In genomic region chr7:84144480-84144879, GRCh38 we compare ENCODE assay signal across 19 cellular contexts. TPM values are rescaled to one million over a fixed set of nuclear protein-coding genes. Genes with fewer than 3 reads are reported as not detected.
DNase-seq lines count a peak whose midpoint lies in the region; TF ChIP-seq lines count a peak whose summit lies in the region.
"Had no signal": no experiment of that assay in that cellular context is flagged by ENCODE, and none has a peak within 500 bp of the region (broad histone marks: within the 10 kb centered on the region; RNA-seq: fewer than 3 reads in every experiment).

No MANE protein-coding gene starts in this region.

- H3K9me3 ChIP-seq in HUES6 (ENCODE audit: control insufficient read depth, insufficient read depth, low read depth, low read length): no peaks in the 10 kb centered on the region
- H3K9me3 ChIP-seq: gastrocnemius medialis, MG63 had no signal

- H3K27ac ChIP-seq in ACC112 (ENCODE audit: low read depth, low read length) (no peak overlapping the region), HUES6 (ENCODE audit: low read depth, low read length) (peak overlapping the region; percentile 68)
- H3K27ac ChIP-seq: gastrocnemius medialis, skin epidermis had no signal

- TF ChIP-seq CTCF in choroid plexus epithelial cell (conservative IDR thresholded peaks at IDR 0.05; ENCODE audit: low read depth, low read length): no peak

- no peak overlapping the region for H3K9ac ChIP-seq in HUES6 (ENCODE audit: low read length)

- peaks cover 26% of the 10 kb centered on the region for H3K4me1 ChIP-seq in ACC112 (ENCODE audit: control insufficient read depth, insufficient read depth, low read length, unreplicated experiment)
- peaks cover 65% of the 10 kb centered on the region for H3K4me1 ChIP-seq in HUES6 (ENCODE audit: control insufficient read depth, insufficient read depth, low read length)
- H3K4me1 ChIP-seq: gastrocnemius medialis had no signal

- H3K36me3 ChIP-seq in ACC112 (ENCODE audit: insufficient read depth, low read length) (peaks cover under 1% of the 10 kb centered on the region; the same call in 1 of the 2 replicates), HUES6 (ENCODE audit: control insufficient read depth, insufficient read depth, low read length) (no peaks in the 10 kb centered on the region)
- H3K36me3 ChIP-seq: gastrocnemius medialis had no signal

- H3K27me3 ChIP-seq in ACC112 (ENCODE audit: insufficient read depth, low read length) (no peaks in the 10 kb centered on the region), HUES6 (ENCODE audit: control insufficient read depth, insufficient read depth, low read length) (no peaks in the 10 kb centered on the region)
- H3K27me3 ChIP-seq: gastrocnemius medialis, MG63 had no signal

- no peak overlapping the region for H3K4me3 ChIP-seq in ACC112 (ENCODE audit: low read depth, low read length)
- peak overlapping the region; percentile 17; the same call in 1 of the 2 replicates for H3K4me3 ChIP-seq in HUES6 (ENCODE audit: low read depth, low read length)
- H3K4me3 ChIP-seq in choroid plexus epithelial cell (ENCODE audit: low read depth, low read length): no peak overlapping the region
- H3K4me3 ChIP-seq: gastrocnemius medialis, GM12878, MG63, skin epidermis had no signal

- no peaks in the 10 kb centered on the region for H3K79me2 ChIP-seq in ACC112 (ENCODE audit: control insufficient read depth, insufficient read depth, low read length, unreplicated experiment)

- DNase-seq in choroid plexus epithelial cell (ENCODE audit: low read depth) (peak; percentile 41), lung microvascular endothelial cell (ENCODE audit: low read depth in 2 of 2) (peak; percentile 38 to 44), COR-L47 (lab: John Stamatoyannopoulos, UW) (no peak), A172 (ENCODE audit: low spot score) (no peak)
- no peak for DNase-seq in stimulated activated CD4-positive, alpha-beta T cell treated with anti-CD3 and anti-CD28 coated beads, Interleukin-2, amount 100 ng/mL, for 48 hours
- no peak for DNase-seq in activated naive CD4-positive, alpha-beta T cell treated with Interleukin-2 at 50 U/mL for 16 hours
- DNase-seq: activated CD4-positive, alpha-beta T cell treated with anti-CD3 and anti-CD28 coated beads, Interleukin-2, amount 50 U/mL, for 48 hours; activated T-cell treated with anti-CD3 and anti-CD28 coated beads, Interleukin-2, amount 50 U/mL, for 24 hours; gastrocnemius medialis; GDM1; left ventricle myocardium superior; MG63; NCI-H1694; NCI-H345; stimulated activated CD4-positive, alpha-beta T cell treated with anti-CD3 and anti-CD28 coated beads, Interleukin-4, amount 100 ng/mL, for 24 hours had no signal

- peak overlapping the region; percentile 7 for H2AFZ ChIP-seq in ACC112 (ENCODE audit: low read length, unreplicated experiment)

RNA-seq across cellular contexts. Expression of gene SEMA3A, which starts 50.1 kb away (rescaled TPM):
- total RNA-seq in lung microvascular endothelial cell: 21.6 and 56.7 TPM in 2 replicates
- total RNA-seq in A172 (2014; rRNA removed; shearing (Covaris generic)): 11.6 and 16.2 TPM in 2 replicates

Comparison
In these comparisons a context has a peak if more than half of its experiments do, and no peak if none do; other contexts are left out.
1. DNase-seq: peak in choroid plexus epithelial cell (single experiment) and lung microvascular endothelial cell (2 of 2); none in stimulated activated CD4-positive, alpha-beta T cell treated with anti-CD3 and anti-CD28 coated beads, Interleukin-2, amount 100 ng/mL, for 48 hours (0 of 2), COR-L47 (single experiment), A172 (single experiment) and activated naive CD4-positive, alpha-beta T cell treated with Interleukin-2 at 50 U/mL for 16 hours (single experiment).